Comparison of ENCODE assay signal across 8 cellular contexts in genomic region chr18:48833701-48834394, GRCh38.
A peak's percentile ranks its signal among the peaks of the same experiment; 100 is the strongest.
DNase-seq lines count a peak whose midpoint lies in the region; ATAC-seq, FAIRE-seq and TF ChIP-seq lines count a peak whose summit lies in the region.

No MANE protein-coding gene starts in this region.

- H3K9me3 ChIP-seq in WERI-Rb-1 (ENCODE audit: severe bottlenecking) (no peaks in the 10 kb centered on the region), small intestine (ENCODE audit: control insufficient read depth, low read depth) (no peaks in the 10 kb centered on the region)

- no peaks in the 10 kb centered on the region; the same call in 1 of the 2 replicates for H3K36me3 ChIP-seq in WERI-Rb-1
- no peaks in the 10 kb centered on the region for H3K36me3 ChIP-seq in small intestine (ENCODE audit: control insufficient read depth in 2 of 2, insufficient read depth in 2 of 2, low read length in 2 of 2)

- H3K4me3 ChIP-seq in AG09309 (ENCODE audit: control insufficient read depth, low read depth, low read length) (peak overlapping the region; percentile 26), WERI-Rb-1 (ENCODE audit: low read depth, low read length) (no peak overlapping the region), small intestine (ENCODE audit: low read depth in 1 of 2, low read length in 2 of 2) (no peak overlapping the region)

- FAIRE-seq in small intestine (lab: Jason Lieb, UNC), result no peak

- DNase-seq in AG09309 (ENCODE audit: low read depth), result no peak
- DNase-seq in WERI-Rb-1, result peak; percentile 1
- peak; percentile 46 for DNase-seq in effector CD4-positive, alpha-beta T cell
- DNase-seq in small intestine, result peak; percentile 41
- no peak for DNase-seq in NCI-H82 treated with DMSO at 0.1 percent for 48 hours (lab: John Stamatoyannopoulos, UW; ENCODE audit: unreplicated experiment)
- DNase-seq in NCI-H2227 (lab: John Stamatoyannopoulos, UW; ENCODE audit: unreplicated experiment), result no peak

- H3K27me3 ChIP-seq in WERI-Rb-1 (ENCODE audit: insufficient read depth, low read depth, severe bottlenecking), result no peaks in the 10 kb centered on the region
- no peaks in the 10 kb centered on the region for H3K27me3 ChIP-seq in small intestine (ENCODE audit: control insufficient read depth in 2 of 2, insufficient read depth in 2 of 2, low read length in 2 of 2)

- no peak for TF ChIP-seq CTCF in AG09309 (IDR thresholded peaks at IDR 0.05; ENCODE audit: control insufficient read depth, insufficient read depth, low read depth, low read length, missing control alignments)
- no peak for TF ChIP-seq CTCF in WERI-Rb-1 (IDR thresholded peaks at IDR 0.05; ENCODE audit: low read depth, low read length)

- ATAC-seq in GM19372 (IDR thresholded peaks at IDR 0.05; ENCODE audit: low read depth, unreplicated experiment) (peak; percentile 89), HG03432 (IDR thresholded peaks at IDR 0.05; ENCODE audit: unreplicated experiment) (peak; percentile 73)

- H3K27ac ChIP-seq in WERI-Rb-1, result no peak overlapping the region
- peak overlapping the region in 1 of 2 donors; percentile 50 for H3K27ac ChIP-seq in small intestine (ENCODE audit: low read depth in 1 of 2, low read length in 1 of 2)

- peaks cover 2 to 12% of the 10 kb centered on the region in 2 donors for H3K4me1 ChIP-seq in small intestine (ENCODE audit: control insufficient read depth in 2 of 2, insufficient read depth in 1 of 2, low read depth in 1 of 2, low read length in 1 of 2)

- 63 to 84% (median 68%) methylated on average over 13 of the region's 13 CpGs for WGBS in small intestine, 3 donors

Comparison
In these comparisons a context has a peak if more than half of its experiments do, and no peak if none do; other contexts are left out.
1. DNase-seq: peak in WERI-Rb-1 (single experiment), effector CD4-positive, alpha-beta T cell (single experiment) and small intestine (single experiment); none in AG09309 (single experiment), NCI-H82 treated with DMSO at 0.1 percent for 48 hours (single experiment) and NCI-H2227 (single experiment).